ENCODE assay signal across 20 cellular contexts in genomic region chr16:1809281-1809801, GRCh38. TPM values are rescaled to one million over a fixed set of nuclear protein-coding genes. Genes with fewer than 3 reads are reported as not detected.
DNase-seq lines count a peak whose midpoint lies in the region; ATAC-seq and TF ChIP-seq lines count a peak whose summit lies in the region.
"Had no signal": no experiment of that assay in that cellular context is flagged by ENCODE, and none has a peak within 500 bp of the region (broad histone marks: within the 10 kb centered on the region; RNA-seq: fewer than 3 reads in every experiment).

No MANE protein-coding gene starts in this region.

- DNase-seq in left ventricle myocardium superior (peak; percentile 27), heart right ventricle (no peak), transverse colon (peak; percentile 30), tibial artery (no peak)
- DNase-seq: activated CD4-positive, CD25-positive, alpha-beta regulatory T cell; activated CD8-positive, alpha-beta memory T cell treated with anti-CD3 and anti-CD28 coated beads for 24 hours; adrenal gland; effector memory CD4-positive, alpha-beta T cell; HFFc6; left ventricle myocardium inferior; NCI-H2029; SIG-M5; stimulated activated CD4-positive, alpha-beta T cell treated with anti-CD3 and anti-CD28 coated beads, Interleukin-12 subunit alpha, Interleukin-12 subunit beta, amount 100 ng/mL, for 4 hours; stimulated activated naive CD4-positive, alpha-beta T cell; T-helper 2 cell; upper lobe of right lung had no signal

- ATAC-seq in left ventricle myocardium superior, result no peak
- no peak for ATAC-seq in heart right ventricle
- ATAC-seq: activated T-helper 17 cell treated with anti-CD3 and anti-CD28 coated beads, Interleukin-2, amount 50 U/mL, for 72 hours; upper lobe of right lung had no signal

- H3K4me1 ChIP-seq in heart right ventricle (no peaks in the 10 kb centered on the region), transverse colon (peaks cover 0 to 8% (median 6%) of the 10 kb centered on the region in 4 donors), tibial artery (no peaks in the 10 kb centered on the region)
- H3K4me1 ChIP-seq: adrenal gland, left ventricle myocardium inferior had no signal

- no peak for TF ChIP-seq POLR2A in transverse colon (IDR thresholded peaks at IDR 0.05)

- H3K4me3 ChIP-seq in heart right ventricle (no peak overlapping the region), transverse colon (no peak overlapping the region), tibial artery (no peak overlapping the region)
- H3K4me3 ChIP-seq: adrenal gland, left ventricle myocardium inferior, upper lobe of right lung had no signal

- peaks cover 0 to 86% (median 18%) of the 10 kb centered on the region in 9 donors for H3K36me3 ChIP-seq in heart right ventricle
- peaks cover 0 to 25% (median 11%) of the 10 kb centered on the region in 4 donors for H3K36me3 ChIP-seq in transverse colon
- H3K36me3 ChIP-seq in tibial artery, result peaks cover 35 to 72% (median 60%) of the 10 kb centered on the region in 3 donors

- in situ Hi-C loops in transverse colon (cut with MboI; ENCODE audit: low pct_ligation_motif_present in 1 of 4, low pct_unique_long_range_greater_than_20kb in 1 of 4, low sequenced_read_pairs in 3 of 4), result no loop called here

- TF ChIP-seq CTCF in heart right ventricle (IDR thresholded peaks at IDR 0.05), result no peak
- no peak for TF ChIP-seq CTCF in transverse colon (IDR thresholded peaks at IDR 0.05)
- no peak for TF ChIP-seq CTCF in tibial artery (IDR thresholded peaks at IDR 0.05)

- intact Hi-C loops in left ventricle myocardium superior (cut with micrococcal nuclease), result no loop called here
- intact Hi-C loops in heart right ventricle (cut with DNase I), result no loop called here
- intact Hi-C loops in transverse colon (cut with DNase I; ENCODE audit: low total_unique reads), result no loop called here
- intact Hi-C loops in tibial artery (cut with DNase I; ENCODE audit: low total_unique reads), result no loop called here

- no peaks in the 10 kb centered on the region for H3K27me3 ChIP-seq in heart right ventricle
- H3K27me3 ChIP-seq in transverse colon, result no peaks in the 10 kb centered on the region
- H3K27me3 ChIP-seq in tibial artery, result no peaks in the 10 kb centered on the region
- H3K27me3 ChIP-seq: adrenal gland, upper lobe of right lung had no signal

- no peak for TF ChIP-seq EP300 in transverse colon (IDR thresholded peaks at IDR 0.05; ENCODE audit: low read depth)

- H3K27ac ChIP-seq in heart right ventricle, result no peak overlapping the region
- H3K27ac ChIP-seq in transverse colon, result no peak overlapping the region
- H3K27ac ChIP-seq in tibial artery, result no peak overlapping the region
- H3K27ac ChIP-seq: adrenal gland, left ventricle myocardium inferior, upper lobe of right lung had no signal

- WGBS in heart right ventricle, 2 donors, result 73 to 83% methylated on average over 27 to 28 of the region's 28 CpGs
- WGBS in transverse colon (ENCODE audit: low coverage in 1 of 2), 2 donors, result 70 to 85% methylated on average over 4 to 24 of the region's 28 CpGs

- H3K9me3 ChIP-seq in heart right ventricle, result peaks cover 0 to 4% (median 0%) of the 10 kb centered on the region in 11 donors
- no peaks in the 10 kb centered on the region for H3K9me3 ChIP-seq in transverse colon
- H3K9me3 ChIP-seq in tibial artery, result no peaks in the 10 kb centered on the region
- H3K9me3 ChIP-seq: adrenal gland, left ventricle myocardium inferior, upper lobe of right lung had no signal

RNA-seq across cellular contexts. Expression of gene IGFALS, which starts 15.8 kb away (rescaled TPM):
- not detected for total RNA-seq in left ventricle myocardium superior
- under 1 TPM in 4 of 10 donors, not detected in 6; 0.11 to 0.37 (median 0.13) TPM for total RNA-seq in heart right ventricle
- under 1 TPM; 0.04 to 0.59 TPM for polyA plus RNA-seq in heart right ventricle
- total RNA-seq in transverse colon, result 10 to 100 TPM in 1 of 4 donors, under 1 TPM in 2, not detected in 1; 0.27 to 10.8 (median 0.48) TPM
- total RNA-seq: HFFc6, left ventricle myocardium inferior, myocyte, NCI-H460 had no signal
- polyA plus RNA-seq: CD14-positive monocyte had no signal

RNA-seq across cellular contexts. Expression of gene HAGH, which starts 17.3 kb away (rescaled TPM):
- total RNA-seq in left ventricle myocardium superior (182 TPM), heart right ventricle (100 to 1,000 TPM; 115 to 179 (median 161) TPM), transverse colon (100 to 1,000 TPM in 2 of 4 donors, 10 to 100 TPM in 2; 40.6 to 403 (median 121) TPM)
- 100 to 1,000 TPM; 146 to 172 TPM for polyA plus RNA-seq in heart right ventricle

RNA-seq across cellular contexts. Expression of gene FAHD1, which starts 17.7 kb away (rescaled TPM):
- total RNA-seq in left ventricle myocardium superior, result 30.0 TPM
- 10 to 100 TPM; 16.2 to 47.6 (median 28.6) TPM for total RNA-seq in heart right ventricle
- polyA plus RNA-seq in heart right ventricle, result 10 to 100 TPM; 31.8 to 32.3 TPM
- 100 to 1,000 TPM in 2 of 4 donors, 10 to 100 TPM in 2; 88.0 to 149 (median 104) TPM for total RNA-seq in transverse colon

RNA-seq across cellular contexts. Expression of gene NUBP2, which starts 26.6 kb away (rescaled TPM):
- total RNA-seq in left ventricle myocardium superior, result 36.6 TPM
- 10 to 100 TPM; 24.1 to 35.3 (median 28.7) TPM for total RNA-seq in heart right ventricle
- polyA plus RNA-seq in heart right ventricle, result 10 to 100 TPM; 40.5 to 74.1 TPM
- 100 to 1,000 TPM in 1 of 4 donors, 10 to 100 TPM in 3; 15.3 to 165 (median 59.6) TPM for total RNA-seq in transverse colon

RNA-seq across cellular contexts. Expression of gene SPSB3, which starts 27.0 kb away (rescaled TPM):
- 40.8 TPM for total RNA-seq in left ventricle myocardium superior
- 10 to 100 TPM; 25.1 to 52.4 (median 27.1) TPM for total RNA-seq in heart right ventricle
- 10 to 100 TPM; 52.0 to 97.7 TPM for polyA plus RNA-seq in heart right ventricle
- total RNA-seq in transverse colon, result 100 to 1,000 TPM; 101 to 289 (median 125) TPM

Comparison
In these comparisons a context has a peak if more than half of its experiments do, and no peak if none do; other contexts are left out.
1. DNase-seq: peak in left ventricle myocardium superior (single experiment) and transverse colon (single experiment); none in heart right ventricle (0 of 2) and tibial artery (0 of 2).